Comparison of ENCODE assay signal across 15 cellular contexts in genomic region chr1:231478800-231479199, GRCh38. TPM values are rescaled to one million over a fixed set of nuclear protein-coding genes. Genes with fewer than 3 reads are reported as not detected.
DNase-seq lines count a peak whose midpoint lies in the region; ATAC-seq, FAIRE-seq and TF ChIP-seq lines count a peak whose summit lies in the region.
"Had no signal": no experiment of that assay in that cellular context is flagged by ENCODE, and none has a peak within 500 bp of the region (broad histone marks: within the 10 kb centered on the region; RNA-seq: fewer than 3 reads in every experiment).

No MANE protein-coding gene starts in this region.

- H4K20me1 ChIP-seq in HCT116 (ENCODE audit: insufficient read depth), result no peaks in the 10 kb centered on the region
- no peaks in the 10 kb centered on the region for H4K20me1 ChIP-seq in endothelial cell of umbilical vein (replicated peaks; ENCODE audit: control insufficient read depth, extremely low read depth, insufficient read depth, low read length)
- H4K20me1 ChIP-seq in Karpas-422 (ENCODE audit: insufficient read depth, low read depth, low read length), result no peaks in the 10 kb centered on the region
- H4K20me1 ChIP-seq: BLaER1 treated with 17β-estradiol and CSF1 and Interleukin-3, amounts not matched to agents 10 nM and 100 nM had no signal

- FAIRE-seq in GM19239 (lab: Jason Lieb, UNC) (peak; percentile 66), endothelial cell of umbilical vein (lab: Jason Lieb, UNC) (peak; percentile 21)
- FAIRE-seq: GM12892, GM18507 had no signal

- H3K27me3 Mint-ChIP-seq in nephron progenitor cell (ENCODE audit: low read depth, poor library complexity), result no peaks in the 10 kb centered on the region
- peaks cover 25% of the 10 kb centered on the region for H3K27me3 Mint-ChIP-seq in activated CD4-positive, alpha-beta T cell treated with anti-CD3 and anti-CD28 coated beads, Interleukin-2, amount 10 ng/mL, durations not matched to agents 7 days and 5 days

- H3K9me1 ChIP-seq in endothelial cell of umbilical vein (replicated peaks; ENCODE audit: control insufficient read depth, extremely low read depth, insufficient read depth, low read length), result no peaks in the 10 kb centered on the region

- peak overlapping the region; percentile 29 for H2AFZ ChIP-seq in HCT116 (ENCODE audit: low read depth, low read length, poor library complexity, severe bottlenecking)
- H2AFZ ChIP-seq in endothelial cell of umbilical vein (ENCODE audit: low read depth, low read length), result no peak overlapping the region
- H2AFZ ChIP-seq in Karpas-422 (ENCODE audit: low read length), result no peak overlapping the region

- ATAC-seq in HCT116, result no peak
- no peak for ATAC-seq in HG02970 (IDR thresholded peaks at IDR 0.05; ENCODE audit: low FRiP score, unreplicated experiment)
- ATAC-seq: CD8-positive, alpha-beta T cell had no signal

- no peaks in the 10 kb centered on the region for H3K27me3 ChIP-seq in HCT116 (ENCODE audit: insufficient read depth, low read length)
- H3K27me3 ChIP-seq in endothelial cell of umbilical vein (ENCODE audit: control insufficient read depth in 2 of 2, insufficient read depth in 2 of 2, low read length in 2 of 2), result no peaks in the 10 kb centered on the region
- H3K27me3 ChIP-seq in Karpas-422 (ENCODE audit: low read length), result no peaks in the 10 kb centered on the region

- H3K9ac ChIP-seq in HCT116 (ENCODE audit: low read length) (no peak overlapping the region), endothelial cell of umbilical vein (replicated peaks; ENCODE audit: extremely low read depth, insufficient read depth, low read length) (no peak overlapping the region), Karpas-422 (ENCODE audit: low read length) (no peak overlapping the region)
- H3K9ac ChIP-seq: BLaER1 treated with 17β-estradiol and CSF1 and Interleukin-3, amounts not matched to agents 10 nM and 100 nM had no signal

- TF ChIP-seq RAD21 in HCT116 (IDR thresholded peaks at IDR 0.05; ENCODE audit: low read depth), result no peak

- POLR2A ChIA-PET in HCT116 (lab: Charles Lee) (no interaction called here), endothelial cell of umbilical vein (lab: Charles Lee) (no interaction called here)
- POLR2A ChIA-PET in activated CD4-positive, alpha-beta T cell treated with anti-CD3 and anti-CD28 coated beads, Interleukin-2, amount 10 ng/mL, durations not matched to agents 7 days and 5 days (lab: Charles Lee), result no interaction called here

- H3K36me3 Mint-ChIP-seq in nephron progenitor cell (ENCODE audit: low read depth), result no peaks in the 10 kb centered on the region
- no peaks in the 10 kb centered on the region for H3K36me3 Mint-ChIP-seq in activated CD4-positive, alpha-beta T cell treated with anti-CD3 and anti-CD28 coated beads, Interleukin-2, amount 10 ng/mL, durations not matched to agents 7 days and 5 days (ENCODE audit: low read depth)
- H3K36me3 Mint-ChIP-seq: CD8-positive, alpha-beta T cell had no signal

- H3K4me1 ChIP-seq in HCT116 (ENCODE audit: control insufficient read depth in 1 of 2, insufficient read depth in 2 of 2, low read length in 2 of 2) (no peaks in the 10 kb centered on the region), endothelial cell of umbilical vein (ENCODE audit: control insufficient read depth, extremely low read depth, insufficient read depth, low read length) (no peaks in the 10 kb centered on the region), Karpas-422 (ENCODE audit: low read length) (no peaks in the 10 kb centered on the region)
- H3K4me1 ChIP-seq: BLaER1 treated with 17β-estradiol and CSF1 and Interleukin-3, amounts not matched to agents 10 nM and 100 nM had no signal

- H3K79me2 ChIP-seq in HCT116 (ENCODE audit: insufficient read depth, low read length) (no peaks in the 10 kb centered on the region), endothelial cell of umbilical vein (ENCODE audit: control insufficient read depth, insufficient read depth, low read length) (no peaks in the 10 kb centered on the region), Karpas-422 (ENCODE audit: low read length) (no peaks in the 10 kb centered on the region)

- intact Hi-C loops in HCT116 (cut with micrococcal nuclease) (no loop called here), endothelial cell of umbilical vein (cut with micrococcal nuclease) (no loop called here)

- H3K27ac Mint-ChIP-seq in nephron progenitor cell, result peak overlapping the region; percentile 48
- no peak overlapping the region for H3K27ac Mint-ChIP-seq in activated CD4-positive, alpha-beta T cell treated with anti-CD3 and anti-CD28 coated beads, Interleukin-2, amount 10 ng/mL, durations not matched to agents 7 days and 5 days
- H3K27ac Mint-ChIP-seq: B cell; CD8-positive, alpha-beta T cell had no signal

- H3K9me2 ChIP-seq in HCT116 (ENCODE audit: insufficient read depth) (no peaks in the 10 kb centered on the region), Karpas-422 (replicated peaks; ENCODE audit: insufficient read depth, low read length) (no peaks in the 10 kb centered on the region)

- no peak overlapping the region for H3K4me3 Mint-ChIP-seq in nephron progenitor cell
- H3K4me3 Mint-ChIP-seq in activated CD4-positive, alpha-beta T cell treated with anti-CD3 and anti-CD28 coated beads, Interleukin-2, amount 10 ng/mL, durations not matched to agents 7 days and 5 days, result no peak overlapping the region
- H3K4me3 Mint-ChIP-seq: B cell; CD8-positive, alpha-beta T cell had no signal

- no peaks in the 10 kb centered on the region for H3K9me3 Mint-ChIP-seq in nephron progenitor cell
- H3K9me3 Mint-ChIP-seq in activated CD4-positive, alpha-beta T cell treated with anti-CD3 and anti-CD28 coated beads, Interleukin-2, amount 10 ng/mL, durations not matched to agents 7 days and 5 days, result no peaks in the 10 kb centered on the region
- H3K9me3 Mint-ChIP-seq: CD8-positive, alpha-beta T cell had no signal

- RAD21 ChIA-PET in HCT116 (lab: Charles Lee; ENCODE audit: low non-redundant PET in 1 of 2, low total read pairs in 2 of 2, uncharacterized antibody in 2 of 2, unreplicated experiment in 2 of 2), result no interaction called here

- H3K4me2 ChIP-seq in HCT116 (ENCODE audit: low read length), result no peak overlapping the region
- no peak overlapping the region for H3K4me2 ChIP-seq in endothelial cell of umbilical vein (ENCODE audit: insufficient read depth, low read length)
- no peak overlapping the region for H3K4me2 ChIP-seq in Karpas-422 (ENCODE audit: low read depth, low read length, poor library complexity, severe bottlenecking)
- H3K4me2 ChIP-seq: BLaER1 treated with 17β-estradiol and CSF1 and Interleukin-3, amounts not matched to agents 10 nM and 100 nM had no signal

- no peaks in the 10 kb centered on the region for H3K4me1 Mint-ChIP-seq in nephron progenitor cell
- no peaks in the 10 kb centered on the region for H3K4me1 Mint-ChIP-seq in activated CD4-positive, alpha-beta T cell treated with anti-CD3 and anti-CD28 coated beads, Interleukin-2, amount 10 ng/mL, durations not matched to agents 7 days and 5 days
- H3K4me1 Mint-ChIP-seq: B cell had no signal

- dilution Hi-C loops in endothelial cell of umbilical vein (cut with MboI; ENCODE audit: extremely low pct_ligation_motif_present, low sequenced_read_pairs), result no loop called here

- TF ChIP-seq CTCF in HCT116 (IDR thresholded peaks at IDR 0.05 in 2 of 3, conservative IDR thresholded peaks at IDR 0.05 in 1 of 3; ENCODE audit: borderline replicate concordance in 1 of 3, insufficient read depth in 1 of 3, low read depth in 2 of 3, low read length in 2 of 3) (no peak), endothelial cell of umbilical vein (IDR thresholded peaks at IDR 0.05; ENCODE audit: extremely low read depth in 1 of 2, insufficient read depth in 1 of 2, low read depth in 1 of 2, low read length in 2 of 2) (no peak), nephron progenitor cell (IDR thresholded peaks at IDR 0.05) (no peak)

- H3K4me3 ChIP-seq in HCT116 (replicated peaks in 1 of 2; ENCODE audit: low read depth in 1 of 2, low read length in 2 of 2) (no peak overlapping the region), endothelial cell of umbilical vein (replicated peaks in 1 of 3; ENCODE audit: insufficient read depth in 1 of 3, low read depth in 1 of 3, low read length in 3 of 3) (no peak overlapping the region), Karpas-422 (ENCODE audit: low read length) (no peak overlapping the region)
- H3K4me3 ChIP-seq: BLaER1 treated with 17β-estradiol and CSF1 and Interleukin-3, amounts not matched to agents 10 nM and 100 nM had no signal

- BruUV-seq in HCT116 (replicated peaks; lab: Mats Ljungman, UMichigan) (no TSS peak), endothelial cell of umbilical vein (replicated peaks; lab: Mats Ljungman, UMichigan) (no TSS peak)

- TF ChIP-seq POLR2A in HCT116 (IDR thresholded peaks at IDR 0.05; ENCODE audit: borderline replicate concordance, extremely low read depth, insufficient read depth, insufficient read length) (no peak), endothelial cell of umbilical vein (IDR thresholded peaks at IDR 0.05; ENCODE audit: low read depth, low read length) (no peak)

- no peaks in the 10 kb centered on the region for H3K36me3 ChIP-seq in HCT116 (ENCODE audit: control insufficient read depth in 1 of 2, insufficient read depth in 2 of 2, low read length in 2 of 2)
- H3K36me3 ChIP-seq in endothelial cell of umbilical vein (ENCODE audit: control insufficient read depth in 2 of 2, extremely low read depth in 1 of 2, insufficient read depth in 2 of 2, low read length in 2 of 2), result no peaks in the 10 kb centered on the region
- H3K36me3 ChIP-seq in Karpas-422 (ENCODE audit: insufficient read depth, low read length), result no peaks in the 10 kb centered on the region
- H3K36me3 ChIP-seq: BLaER1 treated with 17β-estradiol and CSF1 and Interleukin-3, amounts not matched to agents 10 nM and 100 nM had no signal

- DNase-seq in GM19239 (ENCODE audit: insufficient read length, low spot score), result no peak
- DNase-seq in HCT116 (ENCODE audit: low read depth, low spot score), result no peak
- no peak for DNase-seq in endothelial cell of umbilical vein (ENCODE audit: low read depth, low spot score)
- DNase-seq in nephron progenitor cell, result no peak
- DNase-seq in Karpas-422, result no peak
- DNase-seq in activated CD4-positive, alpha-beta T cell treated with anti-CD3 and anti-CD28 coated beads, Interleukin-2, amount 10 ng/mL, durations not matched to agents 7 days and 5 days, result no peak
- DNase-seq: Calu3; CD8-positive, alpha-beta T cell; DMS79 treated with DMSO at 0.1 percent for 48 hours; KG1 had no signal

- H3K27ac ChIP-seq in HCT116 (ENCODE audit: low read depth, low read length) (no peak overlapping the region), endothelial cell of umbilical vein (ENCODE audit: insufficient read depth, low read depth, low read length) (no peak overlapping the region), Karpas-422 (ENCODE audit: low read length) (no peak overlapping the region)
- H3K27ac ChIP-seq: BLaER1 treated with 17β-estradiol and CSF1 and Interleukin-3, amounts not matched to agents 10 nM and 100 nM had no signal

- CTCF ChIA-PET in HCT116 (lab: Charles Lee) (no interaction called here), endothelial cell of umbilical vein (lab: Charles Lee) (no interaction called here)
- CTCF ChIA-PET in activated CD4-positive, alpha-beta T cell treated with anti-CD3 and anti-CD28 coated beads, Interleukin-2, amount 10 ng/mL, durations not matched to agents 7 days and 5 days (lab: Charles Lee), result no interaction called here

- H3K9me3 ChIP-seq in HCT116 (ENCODE audit: control insufficient read depth in 1 of 2, insufficient read depth in 1 of 2, low read depth in 1 of 2, low read length in 2 of 2) (no peaks in the 10 kb centered on the region), endothelial cell of umbilical vein (replicated peaks; ENCODE audit: control insufficient read depth, insufficient read depth, low read length) (no peaks in the 10 kb centered on the region), Karpas-422 (ENCODE audit: low read length) (no peaks in the 10 kb centered on the region)

RNA-seq across cellular contexts. Expression of gene TSNAX, which starts 49.7 kb away (rescaled TPM):
- total RNA-seq in HCT116 (2021; ENCODE audit: unreplicated experiment) (47.1 TPM), endothelial cell of umbilical vein (26.3 and 26.4 TPM in 2 replicates)
- 21.4 and 27.8 TPM in 2 replicates for polyA plus RNA-seq in HCT116 (2012)
- 6.3 and 6.7 TPM in 2 replicates for polyA plus RNA-seq in endothelial cell of umbilical vein
- 9.5 and 12.0 TPM in 2 replicates for polyA plus RNA-seq in endothelial cell of umbilical vein (2011; cell fraction: cytosol; rRNA removed)
- 10.9 and 12.0 TPM in 2 replicates for polyA plus RNA-seq in endothelial cell of umbilical vein (2011; cell fraction: nucleus; rRNA removed)
- 21.3 and 26.9 TPM in 2 replicates for polyA plus RNA-seq in endothelial cell of umbilical vein (2012)
- polyA minus RNA-seq in endothelial cell of umbilical vein, result 6.4 and 19.8 TPM in 2 replicates
- polyA minus RNA-seq in endothelial cell of umbilical vein (2011; cell fraction: cytosol; rRNA and poly(A)+ RNA removed), result 12.3 TPM
- 4.5 and 9.0 TPM in 2 replicates for polyA minus RNA-seq in endothelial cell of umbilical vein (2011; cell fraction: nucleus; rRNA and poly(A)+ RNA removed)
- total RNA-seq in Karpas-422 (2014; rRNA removed; shearing (Covaris generic); ENCODE audit: low replicate concordance), result 29.0 and 45.4 TPM in 2 replicates
- 10 to 100 TPM; 44.5 to 49.3 TPM for total RNA-seq in activated CD4-positive, alpha-beta T cell treated with anti-CD3 and anti-CD28 coated beads, Interleukin-2, amount 10 ng/mL, durations not matched to agents 7 days and 5 days

RNA-seq across cellular contexts. Expression of gene EGLN1, which starts 56.7 kb away (rescaled TPM):
- total RNA-seq in HCT116 (2021; ENCODE audit: unreplicated experiment), result 27.1 TPM
- polyA plus RNA-seq in HCT116 (2012), result 21.8 and 28.5 TPM in 2 replicates
- 37.4 and 38.1 TPM in 2 replicates for total RNA-seq in endothelial cell of umbilical vein
- 11.5 and 13.7 TPM in 2 replicates for polyA plus RNA-seq in endothelial cell of umbilical vein
- 20.9 and 21.9 TPM in 2 replicates for polyA plus RNA-seq in endothelial cell of umbilical vein (2011; cell fraction: cytosol; rRNA removed)
- 11.2 and 16.1 TPM in 2 replicates for polyA plus RNA-seq in endothelial cell of umbilical vein (2011; cell fraction: nucleus; rRNA removed)
- polyA plus RNA-seq in endothelial cell of umbilical vein (2012), result 27.5 and 41.8 TPM in 2 replicates
- 37.8 and 52.4 TPM in 2 replicates for polyA minus RNA-seq in endothelial cell of umbilical vein
- polyA minus RNA-seq in endothelial cell of umbilical vein (2011; cell fraction: cytosol; rRNA and poly(A)+ RNA removed), result 17.3 TPM
- polyA minus RNA-seq in endothelial cell of umbilical vein (2011; cell fraction: nucleus; rRNA and poly(A)+ RNA removed), result 19.1 and 21.3 TPM in 2 replicates
- total RNA-seq in Karpas-422 (2014; rRNA removed; shearing (Covaris generic); ENCODE audit: low replicate concordance), result 48.3 and 59.0 TPM in 2 replicates
- total RNA-seq in activated CD4-positive, alpha-beta T cell treated with anti-CD3 and anti-CD28 coated beads, Interleukin-2, amount 10 ng/mL, durations not matched to agents 7 days and 5 days, result 10 to 100 TPM; 29.3 to 39.7 TPM
